8 cellular contexts compared by ENCODE assay signal in genomic region chr19:19643158-19644053, GRCh38. TPM values are rescaled to one million over a fixed set of nuclear protein-coding genes. Genes with fewer than 3 reads are reported as not detected.
A peak's percentile ranks its signal among the peaks of the same experiment; 100 is the strongest.
DNase-seq lines count a peak whose midpoint lies in the region; TF ChIP-seq lines count a peak whose summit lies in the region.

TSS of gene GMIP (minus strand) at chr19:19643657. CDS start at chr19:19643529, 128 bp downstream.

- no peaks in the 10 kb centered on the region for H3K27me3 ChIP-seq in iPS-15b (ENCODE audit: control insufficient read depth, insufficient read depth, low read length)
- peaks cover 0 to 4% (median 0%) of the 10 kb centered on the region in 3 donors for H3K27me3 ChIP-seq in skeletal muscle tissue (ENCODE audit: control insufficient read depth in 3 of 3, insufficient read depth in 3 of 3, low read length in 3 of 3)

- H3K4me1 ChIP-seq in iPS-15b (ENCODE audit: control insufficient read depth, insufficient read depth, low read length) (no peaks in the 10 kb centered on the region), skeletal muscle tissue (ENCODE audit: control insufficient read depth in 3 of 3, insufficient read depth in 3 of 3, low read length in 3 of 3) (peaks cover 7 to 11% (median 7%) of the 10 kb centered on the region in 3 donors)

- DNase-seq in GM12864 (ENCODE audit: low read depth) (no peak), HFF-Myc (ENCODE audit: extremely low read depth, low read depth) (no peak), NCI-H1092 (lab: John Stamatoyannopoulos, UW) (peak; percentile 49), T1000 (lab: John Stamatoyannopoulos, UW) (peak; percentile 26), astrocyte of the spinal cord (ENCODE audit: low read depth, low spot score) (peak; percentile 24), NCI-H187 treated with DMSO at 0.1 percent for 48 hours (lab: John Stamatoyannopoulos, UW) (no peak)

- H3K9ac ChIP-seq in iPS-15b (ENCODE audit: low read depth, low read length) (peak within 1 kb of the TSS; percentile 76), skeletal muscle tissue (ENCODE audit: low read depth in 1 of 3, low read length in 3 of 3) (peak within 1 kb of the TSS; percentile 70 to 73 (median 70))

- H3K27ac ChIP-seq in skeletal muscle tissue (ENCODE audit: low read depth, low read length): no peak within 1 kb of the TSS

- H3K36me3 ChIP-seq in iPS-15b (ENCODE audit: control insufficient read depth, insufficient read depth, low read length): peaks cover 30% of the 10 kb centered on the region
- peaks cover 27 to 29% (median 28%) of the 10 kb centered on the region in 3 donors for H3K36me3 ChIP-seq in skeletal muscle tissue (ENCODE audit: control insufficient read depth in 3 of 3, insufficient read depth in 3 of 3, low read length in 3 of 3)

- peak within 1 kb of the TSS; percentile 97 for H3K4me3 ChIP-seq in GM12864 (ENCODE audit: low read depth, low read length)
- H3K4me3 ChIP-seq in HFF-Myc (replicated peaks; ENCODE audit: low read depth, low read length): peak within 1 kb of the TSS; percentile 82
- peak within 1 kb of the TSS; percentile 87 for H3K4me3 ChIP-seq in astrocyte of the spinal cord (ENCODE audit: low read depth, low read length)
- H3K4me3 ChIP-seq in iPS-15b (ENCODE audit: low read depth, low read length): peak within 1 kb of the TSS; percentile 80
- H3K4me3 ChIP-seq in skeletal muscle tissue (ENCODE audit: low read length in 3 of 3): peak within 1 kb of the TSS; percentile 70 to 71 (median 70)

- in situ Hi-C loops in astrocyte of the spinal cord (cut with HindIII; ENCODE audit: low sequenced_read_pairs): no loop called here

- peak; percentile 81 for TF ChIP-seq CTCF in GM12864 (IDR thresholded peaks at IDR 0.05; ENCODE audit: low read depth, low read length, missing control alignments)
- peak; percentile 87 for TF ChIP-seq CTCF in HFF-Myc (IDR thresholded peaks at IDR 0.05; ENCODE audit: low read depth, low read length, missing control alignments)
- peak; percentile 82 for TF ChIP-seq CTCF in astrocyte of the spinal cord (IDR thresholded peaks at IDR 0.05; ENCODE audit: low read depth, low read length)

- H3K9me3 ChIP-seq in iPS-15b (ENCODE audit: control insufficient read depth, insufficient read depth, low read length) (no peaks in the 10 kb centered on the region), skeletal muscle tissue (ENCODE audit: control insufficient read depth in 3 of 3, low read length in 3 of 3) (no peaks in the 10 kb centered on the region)

RNA-seq across cellular contexts. Expression of gene GMIP, which starts in this region (rescaled TPM):
- total RNA-seq in skeletal muscle tissue: 3.7 TPM

Comparison
In these comparisons a context has a peak if more than half of its experiments do, and no peak if none do; other contexts are left out.
1. DNase-seq: peak in NCI-H1092 (single experiment), T1000 (single experiment) and astrocyte of the spinal cord (single experiment); none in GM12864 (single experiment), HFF-Myc (single experiment) and NCI-H187 treated with DMSO at 0.1 percent for 48 hours (single experiment).
2. Peak in every context shown above with its lines, with median percentiles within 50 percentile points of each other: H3K4me3 ChIP-seq and CTCF ChIP-seq.